In the genomic region with DNA sequence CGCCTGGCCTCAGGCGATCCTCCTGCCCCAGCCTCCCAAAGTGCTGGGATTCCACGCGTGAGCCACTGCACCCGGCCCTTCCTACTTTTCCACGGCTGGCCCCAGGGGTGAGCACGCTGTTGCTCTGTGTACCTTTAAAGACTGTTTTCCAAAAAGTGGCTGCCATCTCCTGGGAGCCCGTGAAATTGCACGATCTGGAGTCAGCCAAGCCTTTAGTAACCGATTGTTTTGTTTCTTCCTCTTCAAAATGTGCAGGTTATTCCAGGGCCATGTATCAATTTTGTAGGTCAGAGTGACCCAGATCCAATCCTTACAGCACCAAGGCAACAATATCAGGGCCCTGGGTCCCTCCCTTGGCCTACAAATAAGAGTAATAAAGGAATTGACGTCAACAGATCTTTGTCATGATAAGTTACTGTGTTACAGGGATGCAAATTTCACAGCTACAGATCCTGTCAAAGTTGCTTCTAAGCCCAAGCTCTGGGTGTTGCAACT, we compare ENCODE assay signal across 8 cellular contexts.
A peak's percentile ranks its signal among the peaks of the same experiment; 100 is the strongest.
DNase-seq lines count a peak whose midpoint lies in the region; ATAC-seq, FAIRE-seq and TF ChIP-seq lines count a peak whose summit lies in the region.

No MANE protein-coding gene starts in this region.

- intact Hi-C loops in kidney (cut with DNase I), result no loop called here

- peak overlapping the region; percentile 19 to 60 for H3K27ac ChIP-seq in kidney (ENCODE audit: low read depth in 2 of 2, low read length in 2 of 2)

- peak; percentile 6 for FAIRE-seq in kidney (lab: Jason Lieb, UNC)

- H3K9me3 ChIP-seq in kidney (ENCODE audit: control insufficient read depth in 1 of 2, low read length in 2 of 2), result no peaks in the 10 kb centered on the region

- no peak overlapping the region for H3K4me3 ChIP-seq in LNCaP clone FGC (ENCODE audit: low read depth, low read length)
- no peak overlapping the region for H3K4me3 ChIP-seq in cardiac fibroblast (replicated peaks in 1 of 2; ENCODE audit: low read depth in 2 of 2, low read length in 2 of 2)
- H3K4me3 ChIP-seq in kidney (ENCODE audit: low read length in 2 of 2), result no peak overlapping the region

- H3K36me3 ChIP-seq in kidney (ENCODE audit: control insufficient read depth in 1 of 2, insufficient read depth in 2 of 2, low read length in 2 of 2), result no peaks in the 10 kb centered on the region

- H3K4me1 ChIP-seq in kidney (ENCODE audit: control insufficient read depth in 1 of 2, insufficient read depth in 1 of 2, low read depth in 1 of 2, low read length in 2 of 2), result peaks cover 0 to 3% of the 10 kb centered on the region in 2 donors

- TF ChIP-seq CTCF in LNCaP clone FGC (IDR thresholded peaks at IDR 0.05; ENCODE audit: control insufficient read depth, extremely low read depth, insufficient read depth) (peak; percentile 77), cardiac fibroblast (IDR thresholded peaks at IDR 0.05; ENCODE audit: low read depth, low read length) (peak; percentile 74), kidney (IDR thresholded peaks at IDR 0.05; ENCODE audit: borderline replicate concordance, extremely low read depth, insufficient read depth) (peak; percentile 67)

- DNase-seq in G401 (ENCODE audit: low spot score) (peak; percentile 30), LNCaP clone FGC (ENCODE audit: low read depth) (peak; percentile 10), RPMI8226 (peak; percentile 60), cardiac fibroblast (ENCODE audit: low read depth in 2 of 2) (peak; percentile 75 to 76), kidney (no peak), stromal cell of bone marrow (ENCODE audit: low read depth) (peak; percentile 41)
- DNase-seq in stimulated activated CD4-positive, alpha-beta T cell treated with anti-CD3 and anti-CD28 coated beads, Interleukin-1b, Interleukin-23, amount 100 ng/mL, for 48 hours, result no peak

- in situ Hi-C loops in G401 (cut with HindIII; ENCODE audit: low sequenced_read_pairs), result no loop called here

- H3K9ac ChIP-seq in kidney (ENCODE audit: low read length in 2 of 2), result no peak overlapping the region

- peak; percentile 59 for ATAC-seq in GM21529 (IDR thresholded peaks at IDR 0.05; ENCODE audit: unreplicated experiment)

Comparison
In these comparisons a context has a peak if more than half of its experiments do, and no peak if none do; other contexts are left out.
1. DNase-seq: peak in G401 (single experiment), LNCaP clone FGC (single experiment), RPMI8226 (single experiment), cardiac fibroblast (2 of 2) and stromal cell of bone marrow (single experiment); none in kidney (single experiment) and stimulated activated CD4-positive, alpha-beta T cell treated with anti-CD3 and anti-CD28 coated beads, Interleukin-1b, Interleukin-23, amount 100 ng/mL, for 48 hours (single experiment).
2. Peak in every context shown above with its lines, with median percentiles within 50 percentile points of each other: CTCF ChIP-seq.